13 cellular contexts compared by ENCODE assay signal in the genomic region with DNA sequence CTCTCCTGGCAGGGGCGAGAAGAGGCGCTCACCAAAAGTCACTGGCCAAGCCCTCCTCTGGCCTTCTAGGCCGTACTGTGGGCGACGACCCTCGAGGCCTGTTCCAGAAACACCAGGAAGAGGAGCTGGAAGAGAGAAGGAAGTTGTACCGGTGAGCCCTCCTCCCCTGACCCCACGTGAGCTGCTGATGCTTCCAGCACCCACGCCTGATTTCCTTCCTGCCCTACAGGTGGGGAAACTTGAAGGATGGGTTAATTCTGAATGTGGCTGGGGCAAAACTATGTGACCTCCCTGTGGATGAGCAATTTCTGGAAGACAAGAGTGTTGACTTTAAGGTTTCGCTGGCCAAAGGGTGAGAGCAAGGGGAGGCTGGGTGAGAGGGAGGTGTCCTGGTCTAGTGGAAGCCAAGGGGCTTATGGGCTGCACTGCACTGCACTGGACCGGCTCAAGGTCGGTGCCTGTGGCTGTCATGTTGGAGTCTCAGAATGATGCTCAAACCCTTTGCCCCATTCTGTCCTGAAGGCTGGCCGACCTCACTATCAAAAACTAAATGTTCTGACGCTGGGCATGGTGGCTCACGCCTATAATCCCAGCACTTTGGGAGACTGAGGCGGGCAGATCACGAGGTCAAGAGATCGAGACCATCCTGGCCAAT. TPM values are rescaled to one million over a fixed set of nuclear protein-coding genes. Genes with fewer than 3 reads are reported as not detected.
A peak's percentile ranks its signal among the peaks of the same experiment; 100 is the strongest.
DNase-seq lines count a peak whose midpoint lies in the region; ATAC-seq lines count a peak whose summit lies in the region.
"Had no signal": no experiment of that assay in that cellular context is flagged by ENCODE, and none has a peak within 500 bp of the region (broad histone marks: within the 10 kb centered on the region; RNA-seq: fewer than 3 reads in every experiment).

No MANE protein-coding gene starts in this region.

- H3K9me3 Mint-ChIP-seq in activated CD8-positive, alpha-beta memory T cell treated with anti-CD3 and anti-CD28 coated beads, Interleukin-2, amount 10 ng/mL, durations not matched to agents 7 days and 5 days (ENCODE audit: low read depth), result no peaks in the 10 kb centered on the region
- no peaks in the 10 kb centered on the region for H3K9me3 Mint-ChIP-seq in T-cell
- H3K9me3 Mint-ChIP-seq in stimulated activated effector memory CD8-positive, alpha-beta T cell treated with anti-CD3 and anti-CD28 coated beads, Interleukin-12 subunit alpha, Interleukin-12 subunit beta, amount 100 ng/mL, for 72 hours, result no peaks in the 10 kb centered on the region

- H3K36me3 Mint-ChIP-seq in activated CD8-positive, alpha-beta memory T cell treated with anti-CD3 and anti-CD28 coated beads, Interleukin-2, amount 10 ng/mL, durations not matched to agents 7 days and 5 days, result peaks cover 10% of the 10 kb centered on the region
- H3K36me3 Mint-ChIP-seq in T-cell, result peaks cover 8% of the 10 kb centered on the region
- no peaks in the 10 kb centered on the region for H3K36me3 Mint-ChIP-seq in stimulated activated effector memory CD8-positive, alpha-beta T cell treated with anti-CD3 and anti-CD28 coated beads, Interleukin-12 subunit alpha, Interleukin-12 subunit beta, amount 100 ng/mL, for 72 hours

- ATAC-seq in activated CD8-positive, alpha-beta memory T cell treated with anti-CD3 and anti-CD28 coated beads, Interleukin-2, amount 10 ng/mL, durations not matched to agents 7 days and 5 days, result no peak
- ATAC-seq in T-cell (replicated peaks in 1 of 4) (no peak), HG02852 (IDR thresholded peaks at IDR 0.05; ENCODE audit: unreplicated experiment) (no peak)
- ATAC-seq in stimulated activated effector memory CD8-positive, alpha-beta T cell treated with anti-CD3 and anti-CD28 coated beads, Interleukin-12 subunit alpha, Interleukin-12 subunit beta, amount 100 ng/mL, for 72 hours, result no peak

- peak overlapping the region; percentile 63; the same call in 1 of the 2 replicates for H3K4me3 ChIP-seq in iPS DF 6.9 (ENCODE audit: low read length)
- H3K4me3 ChIP-seq: colonic mucosa, SJSA1, uterus had no signal

- WGBS in iPS DF 6.9 (ENCODE audit: insufficient coverage, insufficient read length), result no CpG with 5 or more reads among the region's 18 CpGs

- CTCF ChIA-PET in activated CD8-positive, alpha-beta memory T cell treated with anti-CD3 and anti-CD28 coated beads, Interleukin-2, amount 10 ng/mL, durations not matched to agents 7 days and 5 days (lab: Charles Lee), result interaction anchor here (0.7 to 1.5 kb wide), 3 partner anchors 9 to 253 kb away, joined by 3 to 5 read pairs (median 4); no protein-coding TSS in a partner anchor
- CTCF ChIA-PET in T-cell (lab: Charles Lee), result interaction anchor here in 1 of 2 donors (0.6 kb wide), 1 partner anchor 17 kb away, joined by 4 read pairs; a partner anchor contains a TSS

- peak overlapping the region; percentile 52 for H3K27ac Mint-ChIP-seq in activated CD8-positive, alpha-beta memory T cell treated with anti-CD3 and anti-CD28 coated beads, Interleukin-2, amount 10 ng/mL, durations not matched to agents 7 days and 5 days
- H3K27ac Mint-ChIP-seq in T-cell, result peak overlapping the region; percentile 79 to 88
- peak overlapping the region; percentile 49 for H3K27ac Mint-ChIP-seq in stimulated activated effector memory CD8-positive, alpha-beta T cell treated with anti-CD3 and anti-CD28 coated beads, Interleukin-12 subunit alpha, Interleukin-12 subunit beta, amount 100 ng/mL, for 72 hours

- H3K27me3 ChIP-seq in iPS DF 6.9 (ENCODE audit: control insufficient read depth, insufficient read depth, low read length), result peaks cover 8% of the 10 kb centered on the region; the same call in 1 of the 2 replicates
- H3K27me3 ChIP-seq: uterus had no signal

- peak overlapping the region; percentile 74 for H3K4me3 Mint-ChIP-seq in activated CD8-positive, alpha-beta memory T cell treated with anti-CD3 and anti-CD28 coated beads, Interleukin-2, amount 10 ng/mL, durations not matched to agents 7 days and 5 days
- H3K4me3 Mint-ChIP-seq in T-cell, result peak overlapping the region; percentile 88 to 94 (median 91)
- H3K4me3 Mint-ChIP-seq in stimulated activated effector memory CD8-positive, alpha-beta T cell treated with anti-CD3 and anti-CD28 coated beads, Interleukin-12 subunit alpha, Interleukin-12 subunit beta, amount 100 ng/mL, for 72 hours, result peak overlapping the region; percentile 73

- peaks cover 47% of the 10 kb centered on the region for H3K27me3 Mint-ChIP-seq in activated CD8-positive, alpha-beta memory T cell treated with anti-CD3 and anti-CD28 coated beads, Interleukin-2, amount 10 ng/mL, durations not matched to agents 7 days and 5 days
- H3K27me3 Mint-ChIP-seq in T-cell, result no peaks in the 10 kb centered on the region

- no peak overlapping the region for H3K27ac ChIP-seq in iPS DF 6.9 (ENCODE audit: low read length)
- H3K27ac ChIP-seq: colonic mucosa, SJSA1, uterus had no signal

- peaks cover 6% of the 10 kb centered on the region for H3K4me1 ChIP-seq in iPS DF 6.9 (ENCODE audit: control insufficient read depth, insufficient read depth, low read length)
- H3K4me1 ChIP-seq: colonic mucosa, uterus had no signal

- POLR2A ChIA-PET in T-cell (lab: Charles Lee), result no interaction called here

- no peaks in the 10 kb centered on the region for H3K36me3 ChIP-seq in iPS DF 6.9 (ENCODE audit: control insufficient read depth, insufficient read depth, low read length)
- H3K36me3 ChIP-seq: colonic mucosa, SJSA1, uterus had no signal

- H3K4me1 Mint-ChIP-seq in activated CD8-positive, alpha-beta memory T cell treated with anti-CD3 and anti-CD28 coated beads, Interleukin-2, amount 10 ng/mL, durations not matched to agents 7 days and 5 days, result peaks cover 57% of the 10 kb centered on the region
- H3K4me1 Mint-ChIP-seq in T-cell, result peaks cover 53 to 65% (median 59%) of the 10 kb centered on the region in 3 donors
- H3K4me1 Mint-ChIP-seq in stimulated activated effector memory CD8-positive, alpha-beta T cell treated with anti-CD3 and anti-CD28 coated beads, Interleukin-12 subunit alpha, Interleukin-12 subunit beta, amount 100 ng/mL, for 72 hours, result peaks cover 52% of the 10 kb centered on the region

- no peaks in the 10 kb centered on the region for H3K9me3 ChIP-seq in iPS DF 6.9 (ENCODE audit: control insufficient read depth, insufficient read depth, low read length)
- H3K9me3 ChIP-seq: colonic mucosa, SJSA1, uterus had no signal

- no peak for DNase-seq in activated CD8-positive, alpha-beta memory T cell treated with anti-CD3 and anti-CD28 coated beads, Interleukin-2, amount 10 ng/mL, durations not matched to agents 7 days and 5 days
- DNase-seq in activated CD8-positive, alpha-beta memory T cell treated with anti-CD3 and anti-CD28 coated beads, Interleukin-2, amount 50 U/mL, for 4 hours, result no peak
- DNase-seq in T-cell, result no peak
- DNase-seq in iPS DF 6.9 (ENCODE audit: low read depth, low spot score), result no peak
- no peak for DNase-seq in stimulated activated effector memory CD8-positive, alpha-beta T cell treated with anti-CD3 and anti-CD28 coated beads, Interleukin-12 subunit alpha, Interleukin-12 subunit beta, amount 100 ng/mL, for 72 hours (ENCODE audit: low spot score in 2 of 2)
- DNase-seq in D341Med (ENCODE audit: low spot score), result no peak
- DNase-seq in stimulated activated CD4-positive, alpha-beta T cell treated with anti-CD3 and anti-CD28 coated beads, Interleukin-12 subunit alpha, Interleukin-12 subunit beta, amount 100 ng/mL, for 4 hours, result no peak
- DNase-seq: colonic mucosa, NCI-H2171, uterus had no signal

RNA-seq across cellular contexts. Expression of a gene that starts 6.2 kb away (rescaled TPM):
- 1 to 10 TPM; 1.1 to 1.4 TPM for total RNA-seq in activated CD8-positive, alpha-beta memory T cell treated with anti-CD3 and anti-CD28 coated beads, Interleukin-2, amount 10 ng/mL, durations not matched to agents 7 days and 5 days
- total RNA-seq in T-cell, result 1 to 10 TPM; 1.1 to 3.5 (median 2.8) TPM

RNA-seq across cellular contexts. Expression of a gene that starts 6.4 kb away (rescaled TPM):
- 10 to 100 TPM; 18.3 TPM for total RNA-seq in activated CD8-positive, alpha-beta memory T cell treated with anti-CD3 and anti-CD28 coated beads, Interleukin-2, amount 10 ng/mL, durations not matched to agents 7 days and 5 days
- total RNA-seq in T-cell, result 10 to 100 TPM; 18.9 to 26.3 (median 22.1) TPM

RNA-seq across cellular contexts. Expression of a gene that starts 16.9 kb away (rescaled TPM):
- 10 to 100 TPM; 69.6 to 71.6 TPM for total RNA-seq in activated CD8-positive, alpha-beta memory T cell treated with anti-CD3 and anti-CD28 coated beads, Interleukin-2, amount 10 ng/mL, durations not matched to agents 7 days and 5 days
- total RNA-seq in T-cell, result 10 to 100 TPM; 14.6 to 21.3 (median 17.9) TPM

RNA-seq across cellular contexts. Expression of a gene that starts 17.2 kb away (rescaled TPM):
- 10 to 100 TPM; 16.5 to 18.0 TPM for total RNA-seq in activated CD8-positive, alpha-beta memory T cell treated with anti-CD3 and anti-CD28 coated beads, Interleukin-2, amount 10 ng/mL, durations not matched to agents 7 days and 5 days
- total RNA-seq in T-cell, result 10 to 100 TPM; 12.4 to 16.9 (median 15.9) TPM

RNA-seq across cellular contexts. Expression of a gene that starts 55.4 kb away (rescaled TPM):
- not detected for total RNA-seq in activated CD8-positive, alpha-beta memory T cell treated with anti-CD3 and anti-CD28 coated beads, Interleukin-2, amount 10 ng/mL, durations not matched to agents 7 days and 5 days
- under 1 TPM in 2 of 5 donors, not detected in 3; 0.13 TPM for total RNA-seq in T-cell
- total RNA-seq: HT-29, SJSA1 had no signal
